In genomic region chr2:43024515-43024962, GRCh38 we compare ENCODE assay signal across 1 cellular context.
TF ChIP-seq lines count a peak whose summit lies in the region.

No MANE protein-coding gene starts in this region.

TF ChIP-seq in HepG2, 621 proteins besides CTCF, POLR2A, EP300 and RAD21 (continued from another document and continues in another):
- TF ChIP-seq, protein P1, sequence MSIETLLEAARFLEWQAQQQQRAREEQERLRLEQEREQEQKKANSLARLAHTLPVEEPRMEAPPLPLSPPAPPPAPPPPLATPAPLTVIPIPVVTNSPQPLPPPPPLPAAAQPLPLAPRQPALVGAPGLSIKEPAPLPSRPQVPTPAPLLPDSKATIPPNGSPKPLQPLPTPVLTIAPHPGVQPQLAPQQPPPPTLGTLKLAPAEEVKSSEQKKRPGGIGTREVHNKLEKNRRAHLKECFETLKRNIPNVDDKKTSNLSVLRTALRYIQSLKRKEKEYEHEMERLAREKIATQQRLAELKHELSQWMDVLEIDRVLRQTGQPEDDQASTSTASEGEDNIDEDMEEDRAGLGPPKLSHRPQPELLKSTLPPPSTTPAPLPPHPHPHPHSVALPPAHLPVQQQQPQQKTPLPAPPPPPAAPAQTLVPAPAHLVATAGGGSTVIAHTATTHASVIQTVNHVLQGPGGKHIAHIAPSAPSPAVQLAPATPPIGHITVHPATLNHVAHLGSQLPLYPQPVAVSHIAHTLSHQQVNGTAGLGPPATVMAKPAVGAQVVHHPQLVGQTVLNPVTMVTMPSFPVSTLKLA (IDR thresholded peaks at IDR 0.05) = no peak
- TF ChIP-seq FOXK1 (CRISPR knock-in tag; IDR thresholded peaks at IDR 0.05; ENCODE audit: borderline replicate concordance, low read depth) (no peak), YEATS4 (CRISPR knock-in tag; IDR thresholded peaks at IDR 0.05; ENCODE audit: borderline replicate concordance) (no peak), ZNF598 (CRISPR knock-in tag; IDR thresholded peaks at IDR 0.05; ENCODE audit: borderline replicate concordance) (0 out of 2 replicates have a peak, but pooled peaks have one; percentile 42), NFYB (CRISPR knock-in tag; IDR thresholded peaks at IDR 0.05) (no peak), MAF1 (CRISPR knock-in tag; IDR thresholded peaks at IDR 0.05; ENCODE audit: borderline replicate concordance) (no peak), ZZZ3 (CRISPR knock-in tag; IDR thresholded peaks at IDR 0.05; ENCODE audit: borderline replicate concordance) (no peak), HNRNPUL1 (IDR thresholded peaks at IDR 0.05; ENCODE audit: low read depth, low read length) (no peak), STAT6 (CRISPR knock-in tag; IDR thresholded peaks at IDR 0.05; ENCODE audit: borderline replicate concordance) (no peak), PHF21A (CRISPR knock-in tag; IDR thresholded peaks at IDR 0.05) (no peak; the same call in 1 of the 2 replicates), ZNF850 (CRISPR knock-in tag; conservative IDR thresholded peaks at IDR 0.05) (no peak), CENPT (CRISPR knock-in tag; IDR thresholded peaks at IDR 0.05; ENCODE audit: low read depth) (no peak), PAXIP1 (CRISPR knock-in tag; conservative IDR thresholded peaks at IDR 0.05) (peak; percentile 33; the same call in 1 of the 2 replicates), GATA4 (IDR thresholded peaks at IDR 0.05; ENCODE audit: borderline replicate concordance, low read depth) (no peak), ZBTB21 (CRISPR knock-in tag; IDR thresholded peaks at IDR 0.05) (no peak), SIX4 (CRISPR knock-in tag; IDR thresholded peaks at IDR 0.05) (no peak), ZBTB2 (CRISPR knock-in tag; IDR thresholded peaks at IDR 0.05; ENCODE audit: low read depth) (no peak), ZNF124 (CRISPR knock-in tag; IDR thresholded peaks at IDR 0.05) (no peak), XRCC5 (optimal IDR thresholded peaks at IDR 0.05; ENCODE audit: low read length) (peak; percentile 96), PITX1 (CRISPR knock-in tag; IDR thresholded peaks at IDR 0.05) (no peak), ZSCAN12 (CRISPR knock-in tag; IDR thresholded peaks at IDR 0.05) (no peak), CHD4 (IDR thresholded peaks at IDR 0.05; ENCODE audit: borderline replicate concordance, low read length) (peak; percentile 81; the same call in 1 of the 2 replicates), RXRB (CRISPR knock-in tag; IDR thresholded peaks at IDR 0.05; ENCODE audit: borderline replicate concordance) (peak; percentile 9; the same call in 1 of the 2 replicates), TGIF2 (CRISPR knock-in tag; IDR thresholded peaks at IDR 0.05) (peak; percentile 77; the same call in 1 of the 2 replicates), TARDBP (CRISPR knock-in tag; IDR thresholded peaks at IDR 0.05) (peak; percentile 78; the same call in 1 of the 2 replicates), ZNF556 (CRISPR knock-in tag; IDR thresholded peaks at IDR 0.05; ENCODE audit: borderline replicate concordance) (peak; percentile 82), ZBTB8A (CRISPR knock-in tag; IDR thresholded peaks at IDR 0.05; ENCODE audit: borderline replicate concordance, low read depth) (no peak), XBP1 (CRISPR knock-in tag; IDR thresholded peaks at IDR 0.05) (no peak), ZNF644 (CRISPR knock-in tag; IDR thresholded peaks at IDR 0.05; ENCODE audit: low read depth) (no peak), NFKB2 (CRISPR knock-in tag; IDR thresholded peaks at IDR 0.05; ENCODE audit: borderline replicate concordance) (peak; percentile 82; the same call in 1 of the 2 replicates), ZNF180 (CRISPR knock-in tag; IDR thresholded peaks at IDR 0.05; ENCODE audit: borderline replicate concordance, low read depth) (no peak), MED8 (CRISPR knock-in tag; IDR thresholded peaks at IDR 0.05; ENCODE audit: insufficient replicate concordance) (no peak), ZNF546 (CRISPR knock-in tag; conservative IDR thresholded peaks at IDR 0.05) (no peak), MLX (CRISPR knock-in tag; IDR thresholded peaks at IDR 0.05) (no peak), SRY (CRISPR knock-in tag; IDR thresholded peaks at IDR 0.05) (peak; percentile 63; the same call in 1 of the 2 replicates), TEAD2 (CRISPR knock-in tag; IDR thresholded peaks at IDR 0.05) (no peak), SNAI1 (CRISPR knock-in tag; IDR thresholded peaks at IDR 0.05; ENCODE audit: borderline replicate concordance) (no peak), ZNF224 (CRISPR knock-in tag; IDR thresholded peaks at IDR 0.05) (no peak), IRX3 (CRISPR knock-in tag; IDR thresholded peaks at IDR 0.05; ENCODE audit: borderline replicate concordance, low read depth) (no peak), PAWR (CRISPR knock-in tag; IDR thresholded peaks at IDR 0.05; ENCODE audit: borderline replicate concordance) (no peak), ZNF839 (CRISPR knock-in tag; IDR thresholded peaks at IDR 0.05; ENCODE audit: borderline replicate concordance) (peak; percentile 75; the same call in 1 of the 2 replicates), ZNF589 (CRISPR knock-in tag; conservative IDR thresholded peaks at IDR 0.05) (no peak), MEIS1 (CRISPR knock-in tag; IDR thresholded peaks at IDR 0.05; ENCODE audit: borderline replicate concordance) (peak; percentile 66; the same call in 1 of the 2 replicates)
- TF ChIP-seq, protein P2, sequence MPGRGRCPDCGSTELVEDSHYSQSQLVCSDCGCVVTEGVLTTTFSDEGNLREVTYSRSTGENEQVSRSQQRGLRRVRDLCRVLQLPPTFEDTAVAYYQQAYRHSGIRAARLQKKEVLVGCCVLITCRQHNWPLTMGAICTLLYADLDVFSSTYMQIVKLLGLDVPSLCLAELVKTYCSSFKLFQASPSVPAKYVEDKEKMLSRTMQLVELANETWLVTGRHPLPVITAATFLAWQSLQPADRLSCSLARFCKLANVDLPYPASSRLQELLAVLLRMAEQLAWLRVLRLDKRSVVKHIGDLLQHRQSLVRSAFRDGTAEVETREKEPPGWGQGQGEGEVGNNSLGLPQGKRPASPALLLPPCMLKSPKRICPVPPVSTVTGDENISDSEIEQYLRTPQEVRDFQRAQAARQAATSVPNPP (CRISPR knock-in tag; IDR thresholded peaks at IDR 0.05) = no peak
- TF ChIP-seq, protein P3, sequence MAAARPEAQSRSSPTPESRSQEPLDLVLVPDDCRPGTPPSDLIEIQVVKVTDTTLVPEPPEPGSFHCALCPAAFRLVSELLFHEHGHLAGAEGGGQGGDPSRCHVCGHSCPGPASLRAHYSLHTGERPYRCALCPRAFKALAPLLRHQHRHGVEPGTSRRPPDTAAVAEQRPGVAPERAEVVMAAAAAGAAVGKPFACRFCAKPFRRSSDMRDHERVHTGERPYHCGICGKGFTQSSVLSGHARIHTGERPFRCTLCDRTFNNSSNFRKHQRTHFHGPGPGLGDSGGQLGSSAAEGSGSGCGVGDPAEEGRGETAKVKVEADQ (CRISPR knock-in tag; IDR thresholded peaks at IDR 0.05; ENCODE audit: borderline replicate concordance) = peak; percentile 76; the same call in 1 of the 2 replicates
- TF ChIP-seq, protein P4, sequence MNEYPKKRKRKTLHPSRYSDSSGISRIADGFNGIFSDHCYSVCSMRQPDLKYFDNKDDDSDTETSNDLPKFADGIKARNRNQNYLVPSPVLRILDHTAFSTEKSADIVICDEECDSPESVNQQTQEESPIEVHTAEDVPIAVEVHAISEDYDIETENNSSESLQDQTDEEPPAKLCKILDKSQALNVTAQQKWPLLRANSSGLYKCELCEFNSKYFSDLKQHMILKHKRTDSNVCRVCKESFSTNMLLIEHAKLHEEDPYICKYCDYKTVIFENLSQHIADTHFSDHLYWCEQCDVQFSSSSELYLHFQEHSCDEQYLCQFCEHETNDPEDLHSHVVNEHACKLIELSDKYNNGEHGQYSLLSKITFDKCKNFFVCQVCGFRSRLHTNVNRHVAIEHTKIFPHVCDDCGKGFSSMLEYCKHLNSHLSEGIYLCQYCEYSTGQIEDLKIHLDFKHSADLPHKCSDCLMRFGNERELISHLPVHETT (CRISPR knock-in tag; conservative IDR thresholded peaks at IDR 0.05) = no peak
- TF ChIP-seq, protein P5, sequence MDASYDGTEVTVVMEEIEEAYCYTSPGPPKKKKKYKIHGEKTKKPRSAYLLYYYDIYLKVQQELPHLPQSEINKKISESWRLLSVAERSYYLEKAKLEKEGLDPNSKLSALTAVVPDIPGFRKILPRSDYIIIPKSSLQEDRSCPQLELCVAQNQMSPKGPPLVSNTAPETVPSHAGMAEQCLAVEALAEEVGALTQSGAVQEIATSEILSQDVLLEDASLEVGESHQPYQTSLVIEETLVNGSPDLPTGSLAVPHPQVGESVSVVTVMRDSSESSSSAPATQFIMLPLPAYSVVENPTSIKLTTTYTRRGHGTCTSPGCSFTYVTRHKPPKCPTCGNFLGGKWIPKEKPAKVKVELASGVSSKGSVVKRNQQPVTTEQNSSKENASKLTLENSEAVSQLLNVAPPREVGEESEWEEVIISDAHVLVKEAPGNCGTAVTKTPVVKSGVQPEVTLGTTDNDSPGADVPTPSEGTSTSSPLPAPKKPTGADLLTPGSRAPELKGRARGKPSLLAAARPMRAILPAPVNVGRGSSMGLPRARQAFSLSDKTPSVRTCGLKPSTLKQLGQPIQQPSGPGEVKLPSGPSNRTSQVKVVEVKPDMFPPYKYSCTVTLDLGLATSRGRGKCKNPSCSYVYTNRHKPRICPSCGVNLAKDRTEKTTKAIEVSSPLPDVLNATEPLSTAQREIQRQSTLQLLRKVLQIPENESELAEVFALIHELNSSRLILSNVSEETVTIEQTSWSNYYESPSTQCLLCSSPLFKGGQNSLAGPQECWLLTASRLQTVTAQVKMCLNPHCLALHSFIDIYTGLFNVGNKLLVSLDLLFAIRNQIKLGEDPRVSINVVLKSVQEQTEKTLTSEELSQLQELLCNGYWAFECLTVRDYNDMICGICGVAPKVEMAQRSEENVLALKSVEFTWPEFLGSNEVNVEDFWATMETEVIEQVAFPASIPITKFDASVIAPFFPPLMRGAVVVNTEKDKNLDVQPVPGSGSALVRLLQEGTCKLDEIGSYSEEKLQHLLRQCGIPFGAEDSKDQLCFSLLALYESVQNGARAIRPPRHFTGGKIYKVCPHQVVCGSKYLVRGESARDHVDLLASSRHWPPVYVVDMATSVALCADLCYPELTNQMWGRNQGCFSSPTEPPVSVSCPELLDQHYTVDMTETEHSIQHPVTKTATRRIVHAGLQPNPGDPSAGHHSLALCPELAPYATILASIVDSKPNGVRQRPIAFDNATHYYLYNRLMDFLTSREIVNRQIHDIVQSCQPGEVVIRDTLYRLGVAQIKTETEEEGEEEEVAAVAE (CRISPR knock-in tag; IDR thresholded peaks at IDR 0.05; ENCODE audit: borderline replicate concordance) = no peak
